Comparison of ENCODE assay signal across 20 cellular contexts in genomic region chrY:8336112-8336774, GRCh38.
"Had no signal": no experiment of that assay in that cellular context is flagged by ENCODE, and none has a peak within 500 bp of the region (broad histone marks: within the 10 kb centered on the region; RNA-seq: fewer than 3 reads in every experiment).

No MANE protein-coding gene starts in this region.

- H3K4me3 ChIP-seq: colonic mucosa, dorsolateral prefrontal cortex, esophagus squamous epithelium, heart left ventricle, ovary, prostate gland, right atrium auricular region, spleen, tibial artery had no signal

- H3K27ac ChIP-seq: colonic mucosa, dorsolateral prefrontal cortex, esophagus squamous epithelium, heart left ventricle, ovary, prostate gland, right atrium auricular region, spleen, tibial artery had no signal

- ATAC-seq: effector memory CD8-positive, alpha-beta T cell; heart left ventricle; natural killer cell treated with Interleukin-12 subunit alpha and Interleukin-12 subunit beta and Interleukin-15 and Interleukin-18, amount 100 ng/mL, for 72 hours had no signal

- H3K9me3 Mint-ChIP-seq: activated B cell treated with CpG ODN at 0.5 μM for 24 hours; activated CD4-positive, alpha-beta T cell treated with anti-CD3 and anti-CD28 coated beads, Interleukin-2, amount 10 ng/mL, durations not matched to agents 24 days and 14 days; activated T-cell treated with anti-CD3 and anti-CD28 coated beads, Interleukin-2, amount 50 U/mL, for 4 hours; effector memory CD8-positive, alpha-beta T cell; natural killer cell treated with Interleukin-12 subunit alpha and Interleukin-12 subunit beta and Interleukin-15 and Interleukin-18, amount 100 ng/mL, for 72 hours; T-helper 1 cell treated with Interleukin-12 subunit alpha and Interleukin-12 subunit beta and Interleukin-4 antibody, amounts not matched to agents 30 μg/mL and 1 μg/mL, for 36 hours had no signal

- DNase-seq: activated B cell treated with CpG ODN at 0.5 μM for 24 hours; activated CD4-positive, alpha-beta T cell treated with anti-CD3 and anti-CD28 coated beads, Interleukin-2, amount 10 ng/mL, durations not matched to agents 24 days and 14 days; activated CD8-positive, alpha-beta memory T cell treated with anti-CD3 and anti-CD28 coated beads, Interleukin-2, amount 50 U/mL, for 48 hours; activated T-cell treated with anti-CD3 and anti-CD28 coated beads, Interleukin-2, amount 50 U/mL, for 4 hours; colonic mucosa; dorsolateral prefrontal cortex; effector memory CD8-positive, alpha-beta T cell; esophagus squamous epithelium; heart left ventricle; ovary; spleen; stimulated activated CD4-positive, alpha-beta T cell treated with anti-CD3 and anti-CD28 coated beads, Interleukin-4, amount 100 ng/mL, for 1 hour; stimulated activated naive CD4-positive, alpha-beta T cell treated with Interleukin-2 at 50 U/mL for 16 hours; T1000; tibial artery had no signal

- H3K27me3 ChIP-seq: colonic mucosa, dorsolateral prefrontal cortex, esophagus squamous epithelium, heart left ventricle, ovary, right atrium auricular region, spleen, tibial artery had no signal

- H3K36me3 ChIP-seq: colonic mucosa, esophagus squamous epithelium, heart left ventricle, ovary, prostate gland, right atrium auricular region, spleen, tibial artery had no signal

- H3K9me3 ChIP-seq: colonic mucosa, esophagus squamous epithelium, heart left ventricle, ovary, prostate gland, right atrium auricular region, spleen, tibial artery had no signal

- H3K27me3 Mint-ChIP-seq: activated B cell treated with CpG ODN at 0.5 μM for 24 hours; activated CD4-positive, alpha-beta T cell treated with anti-CD3 and anti-CD28 coated beads, Interleukin-2, amount 10 ng/mL, durations not matched to agents 24 days and 14 days; effector memory CD8-positive, alpha-beta T cell; natural killer cell treated with Interleukin-12 subunit alpha and Interleukin-12 subunit beta and Interleukin-15 and Interleukin-18, amount 100 ng/mL, for 72 hours had no signal

- H3K27ac Mint-ChIP-seq: activated B cell treated with CpG ODN at 0.5 μM for 24 hours; activated CD4-positive, alpha-beta T cell treated with anti-CD3 and anti-CD28 coated beads, Interleukin-2, amount 10 ng/mL, durations not matched to agents 24 days and 14 days; activated naive CD4-positive, alpha-beta T cell treated with anti-CD3 and anti-CD28 coated beads for 36 hours; effector memory CD8-positive, alpha-beta T cell; natural killer cell treated with Interleukin-12 subunit alpha and Interleukin-12 subunit beta and Interleukin-15 and Interleukin-18, amount 100 ng/mL, for 72 hours; T-helper 1 cell treated with Interleukin-12 subunit alpha and Interleukin-12 subunit beta and Interleukin-4 antibody, amounts not matched to agents 30 μg/mL and 1 μg/mL, for 36 hours had no signal

- H3K4me3 Mint-ChIP-seq: activated B cell treated with CpG ODN at 0.5 μM for 24 hours; activated CD4-positive, alpha-beta T cell treated with anti-CD3 and anti-CD28 coated beads, Interleukin-2, amount 10 ng/mL, durations not matched to agents 24 days and 14 days; activated naive CD4-positive, alpha-beta T cell treated with anti-CD3 and anti-CD28 coated beads for 36 hours; activated T-cell treated with anti-CD3 and anti-CD28 coated beads, Interleukin-2, amount 50 U/mL, for 4 hours; effector memory CD8-positive, alpha-beta T cell; natural killer cell treated with Interleukin-12 subunit alpha and Interleukin-12 subunit beta and Interleukin-15 and Interleukin-18, amount 100 ng/mL, for 72 hours; T-helper 1 cell treated with Interleukin-12 subunit alpha and Interleukin-12 subunit beta and Interleukin-4 antibody, amounts not matched to agents 30 μg/mL and 1 μg/mL, for 36 hours had no signal

- H3K4me1 Mint-ChIP-seq: activated B cell treated with CpG ODN at 0.5 μM for 24 hours; activated CD4-positive, alpha-beta T cell treated with anti-CD3 and anti-CD28 coated beads, Interleukin-2, amount 10 ng/mL, durations not matched to agents 24 days and 14 days had no signal

- H3K4me1 ChIP-seq: colonic mucosa, esophagus squamous epithelium, heart left ventricle, prostate gland, right atrium auricular region, spleen, tibial artery had no signal

- H3K36me3 Mint-ChIP-seq: natural killer cell treated with Interleukin-12 subunit alpha and Interleukin-12 subunit beta and Interleukin-15 and Interleukin-18, amount 100 ng/mL, for 72 hours had no signal
